8 cellular contexts compared by ENCODE assay signal in the genomic region with DNA sequence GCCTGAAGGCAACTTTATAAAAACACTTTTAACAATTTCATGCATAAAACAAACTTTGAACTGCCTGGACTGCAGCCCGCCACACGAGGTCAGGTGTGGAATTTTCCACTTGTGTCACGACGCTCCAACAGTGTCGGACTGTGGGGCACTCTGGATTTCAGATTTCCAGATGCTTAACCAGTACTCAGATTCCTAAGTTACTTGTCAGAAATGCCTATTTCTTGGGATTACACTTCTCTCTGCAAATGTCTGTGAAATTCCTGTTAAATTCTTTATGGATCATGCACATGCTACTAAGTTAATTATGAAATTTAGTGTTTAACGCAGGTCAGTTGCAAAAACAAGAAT. TPM values are rescaled to one million over a fixed set of nuclear protein-coding genes. Genes with fewer than 3 reads are reported as not detected.
DNase-seq lines count a peak whose midpoint lies in the region; ATAC-seq and TF ChIP-seq lines count a peak whose summit lies in the region.

No MANE protein-coding gene starts in this region.

- no peaks in the 10 kb centered on the region for H3K36me3 ChIP-seq in naive thymus-derived CD4-positive, alpha-beta T cell (ENCODE audit: control insufficient read depth in 2 of 3, insufficient read depth in 3 of 3, low read length in 3 of 3)

- no peaks in the 10 kb centered on the region for H3K9me3 Mint-ChIP-seq in naive thymus-derived CD4-positive, alpha-beta T cell

- peaks cover 0 to 3% (median 0%) of the 10 kb centered on the region in 5 donors for H3K27me3 Mint-ChIP-seq in naive thymus-derived CD4-positive, alpha-beta T cell

- peak overlapping the region; percentile 56 for H3K4me3 ChIP-seq in AG04449 (ENCODE audit: low read depth, low read length)
- peak overlapping the region; percentile 37 for H3K4me3 ChIP-seq in HFF-Myc (replicated peaks; ENCODE audit: low read depth, low read length)
- H3K4me3 ChIP-seq in coronary artery = peak overlapping the region; percentile 68
- H3K4me3 ChIP-seq in naive thymus-derived CD4-positive, alpha-beta T cell (ENCODE audit: low read length) = peak overlapping the region; percentile 50

- POLR2A ChIA-PET in AG04449 (lab: Yijun Ruan, JAX) = no interaction called here
- POLR2A ChIA-PET in naive thymus-derived CD4-positive, alpha-beta T cell (lab: Charles Lee) = no interaction called here

- peaks cover 7 to 20% (median 12%) of the 10 kb centered on the region in 7 donors for H3K4me1 Mint-ChIP-seq in naive thymus-derived CD4-positive, alpha-beta T cell

- H3K4me3 Mint-ChIP-seq in naive thymus-derived CD4-positive, alpha-beta T cell = peak overlapping the region in 9 of 10 donors; percentile 59 to 86 (median 80)

- H3K27ac ChIP-seq in coronary artery = peak overlapping the region; percentile 66 to 82
- no peak overlapping the region for H3K27ac ChIP-seq in naive thymus-derived CD4-positive, alpha-beta T cell (ENCODE audit: low read depth, low read length)

- H3K27me3 ChIP-seq in naive thymus-derived CD4-positive, alpha-beta T cell (ENCODE audit: control insufficient read depth in 2 of 2, insufficient read depth in 2 of 2, low read length in 2 of 2) = no peaks in the 10 kb centered on the region

- peaks cover 3 to 6% of the 10 kb centered on the region in 2 donors for H3K4me1 ChIP-seq in naive thymus-derived CD4-positive, alpha-beta T cell (ENCODE audit: control insufficient read depth in 2 of 2, insufficient read depth in 2 of 2, low read length in 2 of 2)

- intact Hi-C loops in naive thymus-derived CD4-positive, alpha-beta T cell (cut with micrococcal nuclease) = loop anchor here (1.0 to 5.0 kb wide), 5 partner anchors 50 to 89 kb away; a partner anchor contains a TSS

- H3K27ac Mint-ChIP-seq in naive thymus-derived CD4-positive, alpha-beta T cell = no peak overlapping the region

- CTCF ChIA-PET in AG04449 (lab: Yijun Ruan, JAX) = interaction anchor here (0.9 to 4.3 kb wide), 19 partner anchors 8 to 115 kb away, joined by 3 to 57 read pairs (median 5); no protein-coding TSS in a partner anchor
- CTCF ChIA-PET in naive thymus-derived CD4-positive, alpha-beta T cell (lab: Charles Lee) = interaction anchor here (1.6 to 2.5 kb wide), 2 partner anchors 81 to 88 kb away, joined by 4 to 20 read pairs; no protein-coding TSS in a partner anchor

- peaks cover 0 to 8% (median 0%) of the 10 kb centered on the region in 5 donors for H3K36me3 Mint-ChIP-seq in naive thymus-derived CD4-positive, alpha-beta T cell

- TF ChIP-seq CTCF in AG04449 (IDR thresholded peaks at IDR 0.05; ENCODE audit: insufficient read depth, low read length, missing control alignments) (no peak), HFF-Myc (IDR thresholded peaks at IDR 0.05; ENCODE audit: low read depth, low read length, missing control alignments) (no peak), coronary artery (IDR thresholded peaks at IDR 0.05) (no peak)

- H3K9me3 ChIP-seq in naive thymus-derived CD4-positive, alpha-beta T cell (ENCODE audit: control insufficient read depth in 2 of 3, low read length in 3 of 3) = no peaks in the 10 kb centered on the region

- peak; percentile 21 for DNase-seq in AG04449 (ENCODE audit: low read depth, low spot score)
- DNase-seq in HFF-Myc (ENCODE audit: extremely low read depth, low read depth) = no peak
- DNase-seq in coronary artery (ENCODE audit: low spot score) = no peak
- no peak for DNase-seq in naive thymus-derived CD4-positive, alpha-beta T cell
- no peak for DNase-seq in GDM1 (lab: John Stamatoyannopoulos, UW)
- no peak for DNase-seq in amniotic stem cell (lab: John Stamatoyannopoulos, UW)
- DNase-seq in glomerular visceral epithelial cell (ENCODE audit: extremely low spot score) = no peak

- ATAC-seq in naive thymus-derived CD4-positive, alpha-beta T cell = no peak
- ATAC-seq in GM19467 (IDR thresholded peaks at IDR 0.05; ENCODE audit: unreplicated experiment) = no peak

RNA-seq across cellular contexts. Expression of a gene that starts 0.5 kb away (rescaled TPM):
- total RNA-seq in naive thymus-derived CD4-positive, alpha-beta T cell = 1 to 10 TPM in 1 of 5 experiments, under 1 TPM in 1, not detected in 3; 0.13 to 1.3 TPM
- under 1 TPM; 0.21 to 0.47 TPM for polyA plus RNA-seq in naive thymus-derived CD4-positive, alpha-beta T cell

RNA-seq across cellular contexts. Expression of a gene that starts 43.1 kb away (rescaled TPM):
- 10 to 100 TPM; 10.1 to 26.5 (median 15.9) TPM for total RNA-seq in naive thymus-derived CD4-positive, alpha-beta T cell
- 10 to 100 TPM; 13.5 to 16.9 TPM for polyA plus RNA-seq in naive thymus-derived CD4-positive, alpha-beta T cell
